ENCODE assay signal across 2 cellular contexts in the genomic region with DNA sequence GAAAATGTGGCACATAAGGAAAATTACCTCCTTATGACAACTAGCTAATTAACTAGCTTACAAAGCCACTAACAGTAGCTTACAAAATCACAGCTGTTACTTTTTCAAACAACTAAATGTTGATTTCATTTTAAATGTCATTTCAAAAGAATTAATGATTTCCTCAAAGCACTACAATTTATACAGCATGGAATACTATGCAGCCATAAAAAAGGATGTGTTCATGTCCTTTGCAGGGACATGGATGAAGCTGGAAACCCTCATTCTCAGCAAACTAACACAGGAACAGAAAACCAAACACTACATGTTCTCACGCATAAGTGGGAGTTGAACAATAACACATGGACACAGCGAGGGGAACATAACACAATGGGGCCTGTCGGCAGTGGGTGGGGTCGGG. TPM values are rescaled to one million over a fixed set of nuclear protein-coding genes. Genes with fewer than 3 reads are reported as not detected.
"Had no signal": no experiment of that assay in that cellular context is flagged by ENCODE, and none has a peak within 500 bp of the region (broad histone marks: within the 10 kb centered on the region; RNA-seq: fewer than 3 reads in every experiment).

No MANE protein-coding gene starts in this region.

RNA-seq across cellular contexts. Expression of gene RUNX2, which starts 50.4 kb away (rescaled TPM):
- total RNA-seq: pulmonary artery endothelial cell had no signal
- polyA plus RNA-seq: neural cell had no signal
